14 cellular contexts compared by ENCODE assay signal in genomic region chr16:74743045-74743667, GRCh38. TPM values are rescaled to one million over a fixed set of nuclear protein-coding genes. Genes with fewer than 3 reads are reported as not detected.
DNase-seq lines count a peak whose midpoint lies in the region; ATAC-seq and TF ChIP-seq lines count a peak whose summit lies in the region.
"Had no signal": no experiment of that assay in that cellular context is flagged by ENCODE, and none has a peak within 500 bp of the region (broad histone marks: within the 10 kb centered on the region; RNA-seq: fewer than 3 reads in every experiment).

No MANE protein-coding gene starts in this region.

- H3K27ac ChIP-seq in dorsolateral prefrontal cortex (peak overlapping the region in 58 of 59 donors; percentile 20 to 100 (median 97)), upper lobe of left lung (peak overlapping the region; percentile 34 to 54 (median 46))
- no peak overlapping the region for H3K27ac ChIP-seq in effector memory CD4-positive, alpha-beta T cell (ENCODE audit: insufficient read depth, low read length, poor library complexity, severe bottlenecking)
- H3K27ac ChIP-seq: tibial artery had no signal

- H3K4me3 ChIP-seq in dorsolateral prefrontal cortex (no peak overlapping the region), mucosa of stomach (ENCODE audit: low read length) (no peak overlapping the region), upper lobe of left lung (peak overlapping the region in 1 of 4 donors; percentile 32)
- no peak overlapping the region for H3K4me3 ChIP-seq in effector memory CD4-positive, alpha-beta T cell (ENCODE audit: insufficient read depth, low read depth, low read length, poor library complexity, severe bottlenecking)
- H3K4me3 ChIP-seq: tibial artery had no signal

- 48 to 53% methylated on average over 8 of the region's 8 CpGs for WGBS in upper lobe of left lung, 2 donors

- no peaks in the 10 kb centered on the region for H3K9me3 ChIP-seq in mucosa of stomach (ENCODE audit: control insufficient read depth, low read length)
- H3K9me3 ChIP-seq in upper lobe of left lung = no peaks in the 10 kb centered on the region
- no peaks in the 10 kb centered on the region for H3K9me3 ChIP-seq in effector memory CD4-positive, alpha-beta T cell (ENCODE audit: control insufficient read depth, low read length)
- H3K9me3 ChIP-seq: tibial artery had no signal

- intact Hi-C loops in dorsolateral prefrontal cortex (cut with DNase I) = no loop called here
- intact Hi-C loops in cardiac septum (cut with DNase I) = no loop called here

- peak overlapping the region; percentile 64 for H3K9ac ChIP-seq in mucosa of stomach (ENCODE audit: low read length)

- no peak for TF ChIP-seq POLR2A in upper lobe of left lung (IDR thresholded peaks at IDR 0.05)

- TF ChIP-seq CTCF in dorsolateral prefrontal cortex (IDR thresholded peaks at IDR 0.05 in 54 of 56, conservative IDR thresholded peaks at IDR 0.05 in 2 of 56; ENCODE audit: low read depth in 1 of 56, partially characterized antibody in 56 of 56) (no peak), upper lobe of left lung (IDR thresholded peaks at IDR 0.05) (no peak)

- no peak for TF ChIP-seq EP300 in upper lobe of left lung (IDR thresholded peaks at IDR 0.05)

- H3K27me3 ChIP-seq in dorsolateral prefrontal cortex (peaks cover 0 to 4% (median 0%) of the 10 kb centered on the region in 45 donors), mucosa of stomach (ENCODE audit: control insufficient read depth, insufficient read depth, low read length) (no peaks in the 10 kb centered on the region), upper lobe of left lung (no peaks in the 10 kb centered on the region)
- no peaks in the 10 kb centered on the region for H3K27me3 ChIP-seq in effector memory CD4-positive, alpha-beta T cell (replicated peaks; ENCODE audit: control insufficient read depth, insufficient read depth, low read length, poor library complexity, severe bottlenecking)

- H3K4me1 ChIP-seq in mucosa of stomach (ENCODE audit: control insufficient read depth, insufficient read depth, low read length) (peaks cover 75% of the 10 kb centered on the region), upper lobe of left lung (peaks cover 0 to 4% (median 0%) of the 10 kb centered on the region in 4 donors)
- no peaks in the 10 kb centered on the region for H3K4me1 ChIP-seq in effector memory CD4-positive, alpha-beta T cell (ENCODE audit: control insufficient read depth, insufficient read depth, low read length, poor library complexity, severe bottlenecking)

- peaks cover 16% of the 10 kb centered on the region for H3K36me3 ChIP-seq in mucosa of stomach (ENCODE audit: control insufficient read depth, insufficient read depth, low read length)
- no peaks in the 10 kb centered on the region for H3K36me3 ChIP-seq in upper lobe of left lung
- H3K36me3 ChIP-seq in effector memory CD4-positive, alpha-beta T cell (ENCODE audit: control insufficient read depth, insufficient read depth, low read length) = no peaks in the 10 kb centered on the region
- H3K36me3 ChIP-seq: tibial artery had no signal

- ATAC-seq in upper lobe of left lung (ENCODE audit: low FRiP score in 2 of 2) = no peak
- ATAC-seq in HG02970 (IDR thresholded peaks at IDR 0.05; ENCODE audit: low FRiP score, unreplicated experiment) = no peak
- ATAC-seq: SK-N-SH treated with all-trans-retinoic acid at 6 μM for 48 hours had no signal

- DNase-seq in NCI-H1105 treated with DMSO at 0.1 percent for 48 hours (lab: John Stamatoyannopoulos, UW) (peak; percentile 2), NCI-H1105 (lab: John Stamatoyannopoulos, UW) (no peak), dorsolateral prefrontal cortex (no peak), upper lobe of left lung (no peak), cardiac septum (ENCODE audit: low spot score) (no peak)
- no peak for DNase-seq in effector memory CD4-positive, alpha-beta T cell
- DNase-seq: activated CD8-positive, alpha-beta memory T cell treated with anti-CD3 and anti-CD28 coated beads, Interleukin-2, amount 50 U/mL, for 4 hours; NCI-H1930; stimulated activated CD4-positive, alpha-beta T cell treated with anti-CD3 and anti-CD28 coated beads, Interleukin-12 subunit alpha, Interleukin-12 subunit beta, amount 100 ng/mL, for 4 hours; tibial artery had no signal

RNA-seq across cellular contexts. Expression of gene FA2H, which starts 31.5 kb away (rescaled TPM):
- total RNA-seq in dorsolateral prefrontal cortex = 100 to 1,000 TPM in 11 of 120 experiments, 10 to 100 TPM in 106, 1 to 10 TPM in 3; 7.4 to 185 (median 44.7) TPM
- 1 to 10 TPM; 1.4 to 6.8 (median 2.3) TPM for total RNA-seq in upper lobe of left lung
- total RNA-seq in cardiac septum = not detected
- total RNA-seq: dermis microvascular lymphatic vessel endothelial cell had no signal

RNA-seq across cellular contexts. Expression of gene MLKL, which starts 42.5 kb away (rescaled TPM):
- total RNA-seq in dorsolateral prefrontal cortex (10 to 100 TPM in 13 of 120 experiments, 1 to 10 TPM in 107; 1.3 to 18.4 (median 4.9) TPM), upper lobe of left lung (10 to 100 TPM; 15.0 to 81.7 (median 31.6) TPM), cardiac septum (4.9 TPM)
